8 cellular contexts compared by ENCODE assay signal in the genomic region with DNA sequence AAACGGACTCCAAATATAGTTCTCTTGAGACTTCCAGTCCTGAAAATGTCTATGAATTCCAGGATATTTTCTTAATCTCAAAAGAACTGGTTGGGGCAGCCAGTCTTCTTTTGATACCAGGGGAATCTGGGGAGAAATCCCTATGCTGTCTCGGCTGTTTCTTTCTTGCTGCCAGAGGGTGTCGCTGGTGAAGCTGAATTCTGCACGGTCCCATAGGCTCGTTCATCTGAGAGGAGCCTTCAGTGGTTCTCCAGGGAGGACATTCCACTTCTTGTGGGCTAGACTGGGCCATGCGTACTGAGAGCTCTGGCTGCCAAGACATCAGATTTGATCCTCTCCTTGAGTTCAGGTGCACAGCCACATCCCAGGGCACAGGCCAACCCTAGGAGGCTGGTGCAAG.
DNase-seq lines count a peak whose midpoint lies in the region; ATAC-seq, FAIRE-seq and TF ChIP-seq lines count a peak whose summit lies in the region.

No MANE protein-coding gene starts in this region.

- H3K4me1 Mint-ChIP-seq in activated CD4-positive, alpha-beta T cell treated with anti-CD3 and anti-CD28 coated beads, Interleukin-2, amount 10 ng/mL, durations not matched to agents 7 days and 5 days: no peaks in the 10 kb centered on the region

- ATAC-seq in GM19463 (IDR thresholded peaks at IDR 0.05; ENCODE audit: unreplicated experiment) (no peak), GM18907 (IDR thresholded peaks at IDR 0.05; ENCODE audit: unreplicated experiment) (no peak)

- H3K4me1 ChIP-seq in iPS DF 6.9 (ENCODE audit: control insufficient read depth, insufficient read depth, low read length): peaks cover 3% of the 10 kb centered on the region; the same call in 1 of the 2 replicates

- no peak for TF ChIP-seq POLR2A in H54 (IDR thresholded peaks at IDR 0.05; ENCODE audit: low read depth, low read length)

- DNase-seq in H54 (ENCODE audit: insufficient read length, low spot score): peak; percentile 22
- DNase-seq in WERI-Rb-1: peak; percentile 45
- peak; percentile 57 for DNase-seq in iPS DF 6.9 (ENCODE audit: low read depth, low spot score)
- no peak for DNase-seq in cerebellum (ENCODE audit: low spot score)
- DNase-seq in activated CD4-positive, alpha-beta T cell treated with anti-CD3 and anti-CD28 coated beads, Interleukin-2, amount 10 ng/mL, durations not matched to agents 7 days and 5 days: no peak

- H3K27me3 Mint-ChIP-seq in activated CD4-positive, alpha-beta T cell treated with anti-CD3 and anti-CD28 coated beads, Interleukin-2, amount 10 ng/mL, durations not matched to agents 7 days and 5 days: peaks cover 39% of the 10 kb centered on the region

- H3K9me3 ChIP-seq in WERI-Rb-1 (ENCODE audit: severe bottlenecking): no peaks in the 10 kb centered on the region
- no peaks in the 10 kb centered on the region for H3K9me3 ChIP-seq in iPS DF 6.9 (ENCODE audit: control insufficient read depth, insufficient read depth, low read length)

- FAIRE-seq in H54 (lab: Jason Lieb, UNC): no peak

- H3K27ac Mint-ChIP-seq in activated CD4-positive, alpha-beta T cell treated with anti-CD3 and anti-CD28 coated beads, Interleukin-2, amount 10 ng/mL, durations not matched to agents 7 days and 5 days: no peak overlapping the region

- H3K9me3 Mint-ChIP-seq in activated CD4-positive, alpha-beta T cell treated with anti-CD3 and anti-CD28 coated beads, Interleukin-2, amount 10 ng/mL, durations not matched to agents 7 days and 5 days: no peaks in the 10 kb centered on the region

- POLR2A ChIA-PET in activated CD4-positive, alpha-beta T cell treated with anti-CD3 and anti-CD28 coated beads, Interleukin-2, amount 10 ng/mL, durations not matched to agents 7 days and 5 days (lab: Charles Lee): no interaction called here

- WGBS in iPS DF 6.9 (ENCODE audit: insufficient coverage, insufficient read length): no CpG with 5 or more reads among the region's 6 CpGs

- H3K36me3 Mint-ChIP-seq in activated CD4-positive, alpha-beta T cell treated with anti-CD3 and anti-CD28 coated beads, Interleukin-2, amount 10 ng/mL, durations not matched to agents 7 days and 5 days (ENCODE audit: low read depth): no peaks in the 10 kb centered on the region

- H3K27me3 ChIP-seq in WERI-Rb-1 (ENCODE audit: insufficient read depth, low read depth, severe bottlenecking): no peaks in the 10 kb centered on the region
- H3K27me3 ChIP-seq in iPS DF 6.9 (ENCODE audit: control insufficient read depth, insufficient read depth, low read length): no peaks in the 10 kb centered on the region

- H3K4me3 ChIP-seq in WERI-Rb-1 (ENCODE audit: low read depth, low read length) (no peak overlapping the region), iPS DF 6.9 (ENCODE audit: low read length) (no peak overlapping the region)

- H3K27ac ChIP-seq in 22Rv1: no peak overlapping the region
- no peak overlapping the region for H3K27ac ChIP-seq in WERI-Rb-1
- no peak overlapping the region for H3K27ac ChIP-seq in iPS DF 6.9 (ENCODE audit: low read length)

- H3K36me3 ChIP-seq in WERI-Rb-1 (no peaks in the 10 kb centered on the region), iPS DF 6.9 (ENCODE audit: control insufficient read depth, insufficient read depth, low read length) (no peaks in the 10 kb centered on the region)

- CTCF ChIA-PET in activated CD4-positive, alpha-beta T cell treated with anti-CD3 and anti-CD28 coated beads, Interleukin-2, amount 10 ng/mL, durations not matched to agents 7 days and 5 days (lab: Charles Lee): no interaction called here

- no peak overlapping the region for H3K4me3 Mint-ChIP-seq in activated CD4-positive, alpha-beta T cell treated with anti-CD3 and anti-CD28 coated beads, Interleukin-2, amount 10 ng/mL, durations not matched to agents 7 days and 5 days

- TF ChIP-seq CTCF in 22Rv1 (IDR thresholded peaks at IDR 0.05) (peak; percentile 54), WERI-Rb-1 (IDR thresholded peaks at IDR 0.05; ENCODE audit: low read depth, low read length) (peak; percentile 63)

Comparison
In these comparisons a context has a peak if more than half of its experiments do, and no peak if none do; other contexts are left out.
1. DNase-seq: peak in H54 (single experiment), WERI-Rb-1 (single experiment) and iPS DF 6.9 (single experiment); none in cerebellum (single experiment) and activated CD4-positive, alpha-beta T cell treated with anti-CD3 and anti-CD28 coated beads, Interleukin-2, amount 10 ng/mL, durations not matched to agents 7 days and 5 days (single experiment).